In genomic region chr19:2342656-2343288, GRCh38 we compare ENCODE assay signal across 13 cellular contexts. TPM values are rescaled to one million over a fixed set of nuclear protein-coding genes. Genes with fewer than 3 reads are reported as not detected.
DNase-seq lines count a peak whose midpoint lies in the region; ATAC-seq and TF ChIP-seq lines count a peak whose summit lies in the region.
"Had no signal": no experiment of that assay in that cellular context is flagged by ENCODE, and none has a peak within 500 bp of the region (broad histone marks: within the 10 kb centered on the region; RNA-seq: fewer than 3 reads in every experiment).

No MANE protein-coding gene starts in this region.

- H3K4me1 ChIP-seq in NT2/D1 (ENCODE audit: insufficient read depth, insufficient read length) (peaks cover 6% of the 10 kb centered on the region), iPS-15b (ENCODE audit: control insufficient read depth, insufficient read depth, low read length) (no peaks in the 10 kb centered on the region), mucosa of descending colon (ENCODE audit: low read depth) (peaks cover 15% of the 10 kb centered on the region)
- H3K4me1 ChIP-seq: A549 had no signal

- peaks cover 78% of the 10 kb centered on the region for H3K36me3 ChIP-seq in NT2/D1 (ENCODE audit: insufficient read depth, insufficient read length, low read length)
- peaks cover 49% of the 10 kb centered on the region for H3K36me3 ChIP-seq in iPS-15b (ENCODE audit: control insufficient read depth, insufficient read depth, low read length)
- H3K36me3 ChIP-seq in mucosa of descending colon (ENCODE audit: low read depth), result no peaks in the 10 kb centered on the region

- DNase-seq in NT2/D1 (ENCODE audit: low read depth, low spot score) (no peak), mucosa of descending colon (peak in 2 of 3 donors; percentile 25 to 41), middle frontal gyrus (ENCODE audit: extremely low spot score, low spot score) (no peak)
- DNase-seq: BE2C; CD8-positive, alpha-beta T cell; DMS53; IMR-90 had no signal

- H3K27me3 ChIP-seq in NT2/D1 (ENCODE audit: insufficient read depth, insufficient read length), result no peaks in the 10 kb centered on the region
- H3K27me3 ChIP-seq in iPS-15b (ENCODE audit: control insufficient read depth, insufficient read depth, low read length), result no peaks in the 10 kb centered on the region
- H3K27me3 ChIP-seq: BE2C had no signal

- no peaks in the 10 kb centered on the region for H3K9me3 ChIP-seq in NT2/D1 (ENCODE audit: insufficient read depth, low read length)
- H3K9me3 ChIP-seq in iPS-15b (ENCODE audit: control insufficient read depth, insufficient read depth, low read length), result no peaks in the 10 kb centered on the region
- no peaks in the 10 kb centered on the region for H3K9me3 ChIP-seq in mucosa of descending colon
- H3K9me3 ChIP-seq: A549, BE2C had no signal

- no peak overlapping the region for H3K4me3 ChIP-seq in NT2/D1 (ENCODE audit: insufficient read length, low read depth)
- H3K4me3 ChIP-seq in iPS-15b (ENCODE audit: low read depth, low read length), result no peak overlapping the region
- no peak overlapping the region for H3K4me3 ChIP-seq in mucosa of descending colon
- H3K4me3 ChIP-seq: A549, GM23338 had no signal

- no peak for TF ChIP-seq CTCF in mucosa of descending colon (IDR thresholded peaks at IDR 0.05)

- no peak for ATAC-seq in mucosa of descending colon
- ATAC-seq in GM18498 (IDR thresholded peaks at IDR 0.05; ENCODE audit: unreplicated experiment), result no peak
- ATAC-seq in HG03196 (IDR thresholded peaks at IDR 0.05; ENCODE audit: unreplicated experiment), result no peak
- ATAC-seq: CD8-positive, alpha-beta T cell had no signal

- intact Hi-C loops in mucosa of descending colon (cut with DNase I, micrococcal nuclease), result no loop called here

- H3K9ac ChIP-seq in NT2/D1 (ENCODE audit: insufficient read length, low read depth) (peak overlapping the region; percentile 8), iPS-15b (ENCODE audit: low read depth, low read length) (peak overlapping the region; percentile 24)

RNA-seq across cellular contexts. Expression of gene SPPL2B, which starts 14.3 kb away (rescaled TPM):
- total RNA-seq in mucosa of descending colon, result 100 to 1,000 TPM; 119 to 177 (median 153) TPM

RNA-seq across cellular contexts. Expression of gene LSM7, which starts 14.4 kb away (rescaled TPM):
- 100 to 1,000 TPM in 1 of 3 donors, 10 to 100 TPM in 2; 60.3 to 111 (median 93.1) TPM for total RNA-seq in mucosa of descending colon

RNA-seq across cellular contexts. Expression of gene TMPRSS9, which starts 17.3 kb away (rescaled TPM):
- total RNA-seq in mucosa of descending colon, result under 1 TPM in 2 of 3 donors, not detected in 1; 0.17 to 0.41 TPM
- total RNA-seq: CD8-positive, alpha-beta T cell; H7; IMR-90 had no signal

RNA-seq across cellular contexts. Expression of gene LINGO3, which starts 34.8 kb away (rescaled TPM):
- total RNA-seq in mucosa of descending colon, result not detected
- total RNA-seq: IMR-90 had no signal

Comparison
In these comparisons a context has a peak if more than half of its experiments do, and no peak if none do; other contexts are left out.
1. DNase-seq: peak in mucosa of descending colon (2 of 3); none in NT2/D1 (single experiment) and middle frontal gyrus (single experiment).